ENCODE assay signal across 8 cellular contexts in the genomic region with DNA sequence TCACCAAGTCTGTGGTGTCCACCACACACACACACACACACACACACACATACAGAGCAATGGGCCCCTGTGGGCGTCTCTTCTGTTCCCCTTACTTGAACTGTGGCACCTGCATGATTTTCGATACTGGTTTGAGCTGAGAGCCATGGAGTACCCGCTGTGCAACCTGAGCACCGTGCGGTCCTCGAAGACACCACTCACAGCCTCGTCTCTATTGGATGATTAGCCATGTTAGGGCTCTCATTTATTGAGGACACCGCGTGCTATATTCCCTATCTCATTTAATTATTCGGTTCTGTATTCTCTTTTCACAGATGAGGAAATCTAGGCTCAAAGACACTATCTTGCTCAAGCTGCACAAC. TPM values are rescaled to one million over a fixed set of nuclear protein-coding genes. Genes with fewer than 3 reads are reported as not detected.
DNase-seq lines count a peak whose midpoint lies in the region; ATAC-seq and TF ChIP-seq lines count a peak whose summit lies in the region.

No MANE protein-coding gene starts in this region.

- H3K36me3 ChIP-seq in Panc1 (ENCODE audit: control insufficient read depth, insufficient read depth, low read length) (no peaks in the 10 kb centered on the region; the same call in 1 of the 2 replicates), fibroblast of lung (ENCODE audit: control insufficient read depth, insufficient read depth, low read length) (peaks cover 2% of the 10 kb centered on the region), skeletal muscle tissue (ENCODE audit: control insufficient read depth in 3 of 3, insufficient read depth in 3 of 3, low read length in 3 of 3) (no peaks in the 10 kb centered on the region), mucosa of descending colon (ENCODE audit: low read depth) (no peaks in the 10 kb centered on the region)

- ATAC-seq in Panc1 (peak; percentile 52), mucosa of descending colon (no peak)

- H3K79me2 ChIP-seq in fibroblast of lung (ENCODE audit: control insufficient read depth, insufficient read depth, low read length) = peaks cover 8% of the 10 kb centered on the region

- intact Hi-C loops in Panc1 (cut with micrococcal nuclease; ENCODE audit: unreplicated experiment) (no loop called here), mucosa of descending colon (cut with DNase I, micrococcal nuclease) (no loop called here)

- H3K4me3 ChIP-seq in Panc1 (ENCODE audit: low read depth in 2 of 2, low read length in 2 of 2) = peak overlapping the region; percentile 58 to 60
- peak overlapping the region; percentile 37 to 85 (median 63) for H3K4me3 ChIP-seq in fibroblast of lung (replicated peaks in 1 of 4; ENCODE audit: control extremely low read depth in 1 of 4, insufficient read depth in 1 of 4, low read depth in 3 of 4, low read length in 4 of 4)
- H3K4me3 ChIP-seq in skeletal muscle tissue (ENCODE audit: low read length in 3 of 3) = peak overlapping the region; percentile 48 to 72 (median 61)
- H3K4me3 ChIP-seq in mucosa of descending colon = no peak overlapping the region

- BruUV-seq in Panc1 (replicated peaks; lab: Mats Ljungman, UMichigan) = no TSS peak

- H4K20me1 ChIP-seq in fibroblast of lung (ENCODE audit: control insufficient read depth, extremely low read depth, insufficient read depth, low read length) = no peaks in the 10 kb centered on the region

- H3K9ac ChIP-seq in fibroblast of lung (ENCODE audit: insufficient read depth, low read length) (no peak overlapping the region), skeletal muscle tissue (ENCODE audit: low read depth in 1 of 3, low read length in 3 of 3) (peak overlapping the region in 1 of 3 donors; percentile 57)

- H2AFZ ChIP-seq in fibroblast of lung (ENCODE audit: low read length) = peak overlapping the region; percentile 43

- H3K27ac ChIP-seq in Panc1 (ENCODE audit: low read length) (peak overlapping the region; percentile 17; the same call in 1 of the 2 replicates), fibroblast of lung (ENCODE audit: insufficient read depth, low read length) (no peak overlapping the region), skeletal muscle tissue (ENCODE audit: low read depth, low read length) (no peak overlapping the region)

- POLR2A ChIA-PET in Panc1 (lab: Charles Lee) = interaction anchor here (0.7 kb wide), 1 partner anchor 70 kb away, joined by 10 read pairs; no protein-coding TSS in a partner anchor

- in situ Hi-C loops in Panc1 (cut with HindIII; ENCODE audit: low pct_unique_long_range_greater_than_20kb, low sequenced_read_pairs) (no loop called here), GM13977 (cut with MboI; ENCODE audit: low pct_unique_long_range_greater_than_20kb, low sequenced_read_pairs, unreplicated experiment) (no loop called here)

- CTCF ChIA-PET in Panc1 (lab: Charles Lee) = no interaction called here

- TF ChIP-seq CTCF in Panc1 (IDR thresholded peaks at IDR 0.05) = no peak
- TF ChIP-seq CTCF in fibroblast of lung (conservative IDR thresholded peaks at IDR 0.05 in 1 of 2, IDR thresholded peaks at IDR 0.05 in 1 of 2; ENCODE audit: low read depth in 1 of 2, low read length in 2 of 2) = no peak
- no peak for TF ChIP-seq CTCF in GM13977 (IDR thresholded peaks at IDR 0.05; ENCODE audit: extremely low read depth, insufficient read depth, missing control alignments)
- no peak for TF ChIP-seq CTCF in mucosa of descending colon (IDR thresholded peaks at IDR 0.05)

- H3K4me2 ChIP-seq in fibroblast of lung (ENCODE audit: extremely low read depth, insufficient read depth, low read length) = peak overlapping the region; percentile 79

- DNase-seq in NCI-H1417 (lab: John Stamatoyannopoulos, UW) = peak; percentile 63 to 81 (median 67)
- DNase-seq in NCI-H1417 treated with DMSO at 0.1 percent for 48 hours (lab: John Stamatoyannopoulos, UW) = no peak
- DNase-seq in Panc1 (ENCODE audit: low read depth, low spot score) = no peak
- no peak for DNase-seq in fibroblast of lung (ENCODE audit: low read depth in 2 of 2)
- DNase-seq in GM13977 (ENCODE audit: low spot score) = no peak
- no peak for DNase-seq in mucosa of descending colon
- no peak for DNase-seq in CD1c-positive myeloid dendritic cell (ENCODE audit: extremely low spot score)

- H3K4me1 ChIP-seq in Panc1 (ENCODE audit: control insufficient read depth, insufficient read depth, low read length) (no peaks in the 10 kb centered on the region; the same call in 1 of the 2 replicates), fibroblast of lung (ENCODE audit: control insufficient read depth, extremely low read depth, insufficient read depth, low read length) (peaks cover 12% of the 10 kb centered on the region), skeletal muscle tissue (ENCODE audit: control insufficient read depth in 3 of 3, insufficient read depth in 3 of 3, low read length in 3 of 3) (peaks cover 6 to 26% (median 15%) of the 10 kb centered on the region in 3 donors), mucosa of descending colon (ENCODE audit: low read depth) (peaks cover 11% of the 10 kb centered on the region)

- no peaks in the 10 kb centered on the region for H3K9me3 ChIP-seq in Panc1 (ENCODE audit: control insufficient read depth, insufficient read depth, low read depth, low read length)
- H3K9me3 ChIP-seq in fibroblast of lung (ENCODE audit: control insufficient read depth, insufficient read depth, low read depth, low read length) = no peaks in the 10 kb centered on the region
- H3K9me3 ChIP-seq in skeletal muscle tissue (ENCODE audit: control insufficient read depth in 3 of 3, low read length in 3 of 3) = no peaks in the 10 kb centered on the region
- H3K9me3 ChIP-seq in mucosa of descending colon = no peaks in the 10 kb centered on the region

- H3K27me3 ChIP-seq in Panc1 (ENCODE audit: control insufficient read depth, insufficient read depth, low read length) (peaks cover 9% of the 10 kb centered on the region), fibroblast of lung (ENCODE audit: control insufficient read depth, insufficient read depth, low read length) (peaks cover 2% of the 10 kb centered on the region), skeletal muscle tissue (ENCODE audit: control insufficient read depth in 3 of 3, insufficient read depth in 3 of 3, low read length in 3 of 3) (peaks cover 4 to 33% (median 8%) of the 10 kb centered on the region in 3 donors)

RNA-seq across cellular contexts. Expression of gene C14orf132, which starts 0.6 kb away (rescaled TPM):
- 23.0 TPM for total RNA-seq in Panc1 (2021; ENCODE audit: unreplicated experiment)
- polyA plus RNA-seq in Panc1 (2012; ENCODE audit: insufficient read length) = 10.8 TPM
- total RNA-seq in fibroblast of lung = 41.1 and 48.6 TPM in 2 replicates
- polyA plus RNA-seq in fibroblast of lung = 12.1 and 20.6 TPM in 2 replicates
- polyA plus RNA-seq in fibroblast of lung (2012) = 16.9 and 27.0 TPM in 2 replicates
- 13.4 and 39.0 TPM in 2 replicates for polyA minus RNA-seq in fibroblast of lung (ENCODE audit: low replicate concordance)
- total RNA-seq in skeletal muscle tissue = 8.9 TPM
- 10 to 100 TPM in 1 of 3 donors, 1 to 10 TPM in 2; 1.8 to 21.8 (median 4.9) TPM for total RNA-seq in mucosa of descending colon

Comparison
In these comparisons a context has a peak if more than half of its experiments do, and no peak if none do; other contexts are left out.
1. DNase-seq: peak in NCI-H1417 (3 of 3); none in NCI-H1417 treated with DMSO at 0.1 percent for 48 hours (single experiment), Panc1 (single experiment), fibroblast of lung (0 of 2), GM13977 (single experiment), mucosa of descending colon (0 of 3) and CD1c-positive myeloid dendritic cell (single experiment).